Comparison of ENCODE assay signal across 16 cellular contexts in the genomic region with DNA sequence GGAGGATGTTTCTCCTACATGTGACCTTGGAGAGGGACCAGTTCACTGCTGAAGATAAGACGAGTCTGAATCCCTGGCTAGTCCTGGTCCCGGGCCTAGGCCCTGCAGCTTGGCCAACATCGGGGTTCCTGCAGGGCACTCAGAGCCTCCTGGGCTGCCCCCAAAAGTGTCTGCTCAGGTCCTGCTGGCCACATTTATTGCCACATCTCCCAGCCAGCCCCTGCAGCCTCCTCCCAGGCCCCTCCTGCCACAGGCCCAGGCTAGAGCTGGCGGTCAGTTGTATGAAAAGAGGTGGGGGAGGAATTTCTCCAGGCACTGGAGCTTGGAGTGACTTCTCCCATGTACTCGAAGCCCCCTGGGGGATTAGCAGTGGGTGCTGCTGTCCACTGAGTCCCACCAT. TPM values are rescaled to one million over a fixed set of nuclear protein-coding genes. Genes with fewer than 3 reads are reported as not detected.
A peak's percentile ranks its signal among the peaks of the same experiment; 100 is the strongest.
DNase-seq lines count a peak whose midpoint lies in the region; ATAC-seq and TF ChIP-seq lines count a peak whose summit lies in the region.
"Had no signal": no experiment of that assay in that cellular context is flagged by ENCODE, and none has a peak within 500 bp of the region (broad histone marks: within the 10 kb centered on the region; RNA-seq: fewer than 3 reads in every experiment).

No MANE protein-coding gene starts in this region.

- H3K4me1 ChIP-seq in GM23248 (ENCODE audit: insufficient read depth) (peaks cover 62% of the 10 kb centered on the region), ascending aorta (peaks cover 39 to 88% of the 10 kb centered on the region in 2 donors), stomach (peaks cover 76 to 100% (median 100%) of the 10 kb centered on the region in 4 donors)

- no peak overlapping the region for H2AFZ ChIP-seq in GM23248

- TF ChIP-seq POLR2A in stomach (IDR thresholded peaks at IDR 0.05) (no peak), GM18505 (IDR thresholded peaks at IDR 0.05; ENCODE audit: borderline replicate concordance, extremely low read depth, insufficient read depth, insufficient read length) (no peak)

- 50 to 58% methylated on average over 5 of the region's 5 CpGs for WGBS in GM23248 (ENCODE audit: low coverage in 1 of 2, low lambda C conversion rate in 2 of 2, missing lambda C conversion rate in 2 of 2), 2 experiments
- 57 to 83% (median 64%) methylated on average over 5 of the region's 5 CpGs for WGBS in stomach, 5 donors

- POLR2A ChIA-PET in activated CD8-positive, alpha-beta T cell treated with anti-CD3 and anti-CD28 coated beads for 36 hours (lab: Charles Lee) = no interaction called here

- ATAC-seq in activated CD8-positive, alpha-beta T cell treated with anti-CD3 and anti-CD28 coated beads for 36 hours = no peak
- no peak for ATAC-seq in GM18867 (IDR thresholded peaks at IDR 0.05; ENCODE audit: unreplicated experiment)
- no peak for ATAC-seq in GM18505 (IDR thresholded peaks at IDR 0.05; ENCODE audit: unreplicated experiment)
- ATAC-seq: activated T-cell treated with anti-CD3 and anti-CD28 coated beads, Interleukin-2, amount 50 U/mL, for 72 hours had no signal

- in situ Hi-C loops in GM23248 (cut with MboI) = no loop called here

- no peak overlapping the region for H3K4me2 ChIP-seq in GM23248 (ENCODE audit: unreplicated experiment)
- H3K4me2 ChIP-seq: KMS-11 had no signal

- H3K4me3 ChIP-seq in GM23248 (no peak overlapping the region), ascending aorta (peak overlapping the region in 1 of 2 donors; percentile 3), stomach (no peak overlapping the region)
- H3K4me3 ChIP-seq: thyroid gland had no signal

- H3K9me2 ChIP-seq in GM23248 (ENCODE audit: insufficient read depth) = no peaks in the 10 kb centered on the region

- CTCF ChIA-PET in activated CD8-positive, alpha-beta T cell treated with anti-CD3 and anti-CD28 coated beads for 36 hours (lab: Charles Lee) = interaction anchor here (1.2 to 1.6 kb wide), 2 partner anchors 81 to 88 kb away, joined by 3 to 4 read pairs; no protein-coding TSS in a partner anchor

- H3K27ac ChIP-seq in GM23248 (peak overlapping the region; percentile 99), ascending aorta (peak overlapping the region; percentile 96 to 100), layer of hippocampus (ENCODE audit: low read depth, low read length) (peak overlapping the region; percentile 71), stomach (peak overlapping the region in 4 of 5 donors; percentile 79 to 100 (median 99))
- H3K27ac ChIP-seq: KMS-11 had no signal

- no peaks in the 10 kb centered on the region for H3K36me3 Mint-ChIP-seq in activated CD8-positive, alpha-beta T cell treated with anti-CD3 and anti-CD28 coated beads for 36 hours (ENCODE audit: low read depth)

- TF ChIP-seq EP300 in stomach (IDR thresholded peaks at IDR 0.05) = no peak

- H3K9ac ChIP-seq in GM23248 = peak overlapping the region; percentile 99
- H3K9ac ChIP-seq: KMS-11 had no signal

- no peaks in the 10 kb centered on the region for H3K9me3 Mint-ChIP-seq in activated CD8-positive, alpha-beta T cell treated with anti-CD3 and anti-CD28 coated beads for 36 hours
- H3K9me3 Mint-ChIP-seq: activated T-cell treated with anti-CD3 and anti-CD28 coated beads, Interleukin-2, amount 50 U/mL, for 72 hours; dendritic cell treated with granulocyte-macrophage colony-stimulating factor and Interleukin-4, amounts not matched to agents 40 ng/mL and 50 ng/mL, for 4 days had no signal

- no peak for TF ChIP-seq CTCF in ascending aorta (IDR thresholded peaks at IDR 0.05)
- no peak for TF ChIP-seq CTCF in stomach (IDR thresholded peaks at IDR 0.05)
- TF ChIP-seq CTCF in activated CD8-positive, alpha-beta T cell treated with anti-CD3 and anti-CD28 coated beads for 36 hours (IDR thresholded peaks at IDR 0.05) = no peak

- H3K36me3 ChIP-seq in GM23248 (ENCODE audit: low read depth) (peaks cover 24% of the 10 kb centered on the region; the same call in 1 of the 2 replicates), ascending aorta (peaks cover 15 to 38% of the 10 kb centered on the region in 2 donors), stomach (peaks cover 27 to 67% (median 43%) of the 10 kb centered on the region in 4 donors)

- peaks cover 4% of the 10 kb centered on the region; the same call in 1 of the 2 replicates for H4K20me1 ChIP-seq in GM23248 (ENCODE audit: insufficient read depth)

- H3K27me3 Mint-ChIP-seq in activated CD8-positive, alpha-beta T cell treated with anti-CD3 and anti-CD28 coated beads for 36 hours = no peaks in the 10 kb centered on the region
- H3K27me3 Mint-ChIP-seq: dendritic cell treated with granulocyte-macrophage colony-stimulating factor and Interleukin-4, amounts not matched to agents 40 ng/mL and 50 ng/mL, for 4 days had no signal

- H3K79me2 ChIP-seq in GM23248 (ENCODE audit: insufficient read depth) = peaks cover 100% of the 10 kb centered on the region

- intact Hi-C loops in ascending aorta (cut with DNase I) (no loop called here), stomach (cut with DNase I; ENCODE audit: low total_unique reads) (no loop called here)
- intact Hi-C loops in activated CD8-positive, alpha-beta T cell treated with anti-CD3 and anti-CD28 coated beads for 36 hours (cut with micrococcal nuclease) = no loop called here

- H3K27me3 ChIP-seq in GM23248 (replicated peaks; ENCODE audit: insufficient read depth) (no peaks in the 10 kb centered on the region), ascending aorta (no peaks in the 10 kb centered on the region), layer of hippocampus (ENCODE audit: control insufficient read depth, insufficient read depth, low read length) (no peaks in the 10 kb centered on the region), stomach (no peaks in the 10 kb centered on the region)
- H3K27me3 ChIP-seq: thyroid gland had no signal

- no peaks in the 10 kb centered on the region for H3K4me1 Mint-ChIP-seq in activated CD8-positive, alpha-beta T cell treated with anti-CD3 and anti-CD28 coated beads for 36 hours (ENCODE audit: low read depth)

- no peak overlapping the region for H3K4me3 Mint-ChIP-seq in activated CD8-positive, alpha-beta T cell treated with anti-CD3 and anti-CD28 coated beads for 36 hours
- H3K4me3 Mint-ChIP-seq: activated T-cell treated with anti-CD3 and anti-CD28 coated beads, Interleukin-2, amount 50 U/mL, for 72 hours; dendritic cell treated with granulocyte-macrophage colony-stimulating factor and Interleukin-4, amounts not matched to agents 40 ng/mL and 50 ng/mL, for 4 days had no signal

- H3F3A ChIP-seq in GM23248 (ENCODE audit: insufficient read depth) = peaks cover 80% of the 10 kb centered on the region

- DNase-seq in GM23248 = no peak
- no peak for DNase-seq in ascending aorta (ENCODE audit: low spot score in 2 of 2)
- DNase-seq in stomach = no peak
- no peak for DNase-seq in cerebellar cortex (ENCODE audit: low spot score)
- DNase-seq in activated CD8-positive, alpha-beta T cell treated with anti-CD3 and anti-CD28 coated beads for 36 hours = no peak
- DNase-seq: activated CD4-positive, alpha-beta T cell treated with anti-CD3 and anti-CD28 coated beads, Interleukin-2, amount 50 U/mL, for 48 hours; activated T-cell treated with anti-CD3 and anti-CD28 coated beads, Interleukin-2, amount 50 U/mL, for 72 hours; mesendoderm; NCI-H1694; NCI-H446 treated with DMSO at 0.1 percent for 48 hours; thyroid gland had no signal

- H3K9me3 ChIP-seq in GM23248 (ENCODE audit: low read depth) (no peaks in the 10 kb centered on the region), ascending aorta (no peaks in the 10 kb centered on the region), stomach (no peaks in the 10 kb centered on the region)
- H3K9me3 ChIP-seq: thyroid gland had no signal

- H3K27ac Mint-ChIP-seq in activated CD8-positive, alpha-beta T cell treated with anti-CD3 and anti-CD28 coated beads for 36 hours = no peak overlapping the region
- H3K27ac Mint-ChIP-seq: activated T-cell treated with anti-CD3 and anti-CD28 coated beads, Interleukin-2, amount 50 U/mL, for 72 hours; dendritic cell treated with granulocyte-macrophage colony-stimulating factor and Interleukin-4, amounts not matched to agents 40 ng/mL and 50 ng/mL, for 4 days had no signal

RNA-seq across cellular contexts. Expression of a gene that starts 56.5 kb away (rescaled TPM):
- 10.9 and 14.4 TPM in 2 replicates for total RNA-seq in GM23248 (2014; rRNA removed; shearing (Covaris generic))
- 8.4 and 8.7 TPM in 2 replicates for polyA plus RNA-seq in GM23248 (2016; fragmentation: Nextera tagmentation; extraction: Ambion mirVana)
- total RNA-seq in ascending aorta = 20.1 TPM
- total RNA-seq in stomach = 10 to 100 TPM in 4 of 5 donors, 1 to 10 TPM in 1; 8.2 to 28.8 (median 19.4) TPM
- 1 to 10 TPM; 3.4 to 8.6 (median 5.3) TPM for polyA plus RNA-seq in stomach
- total RNA-seq in activated CD8-positive, alpha-beta T cell treated with anti-CD3 and anti-CD28 coated beads for 36 hours = 10 to 100 TPM in 1 of 2 experiments, 1 to 10 TPM in 1; 9.1 to 11.8 TPM
